Comparison of ENCODE assay signal across 27 cellular contexts in genomic region chr12:108538796-108539195, GRCh38. TPM values are rescaled to one million over a fixed set of nuclear protein-coding genes. Genes with fewer than 3 reads are reported as not detected.
DNase-seq lines count a peak whose midpoint lies in the region; ATAC-seq, FAIRE-seq and TF ChIP-seq lines count a peak whose summit lies in the region.
"Had no signal": no experiment of that assay in that cellular context is flagged by ENCODE, and none has a peak within 500 bp of the region (broad histone marks: within the 10 kb centered on the region; RNA-seq: fewer than 3 reads in every experiment).

No MANE protein-coding gene starts in this region.

- DNase-seq in activated CD4-positive, alpha-beta T cell treated with anti-CD3 and anti-CD28 coated beads, Interleukin-2, amount 10 ng/mL, durations not matched to agents 7 days and 5 days, result no peak
- no peak for DNase-seq in activated CD4-positive, alpha-beta T cell treated with anti-CD3 and anti-CD28 coated beads, Interleukin-2, amount 50 U/mL, for 4 hours
- DNase-seq in GM12891 (ENCODE audit: insufficient read length, low spot score), result no peak
- DNase-seq in effector memory CD8-positive, alpha-beta T cell, result no peak
- DNase-seq in sciatic nerve (ENCODE audit: low spot score), result peak; percentile 36
- DNase-seq in OCI-M2 (lab: John Stamatoyannopoulos, UW; ENCODE audit: unreplicated experiment), result no peak
- no peak for DNase-seq in GDM1 (lab: John Stamatoyannopoulos, UW)
- DNase-seq in cardiac septum (ENCODE audit: low spot score), result no peak
- DNase-seq: 8988T, ACHN, BE2C, Calu3, DMS79 treated with DMSO at 0.1 percent for 48 hours, HCEC 1CT, NCI-H1048, NCI-H1417, NCI-H1694 treated with DMSO at 0.1 percent for 48 hours, NCI-H2081, NCI-H2227 treated with DMSO at 0.1 percent for 48 hours, NCI-H69, SHP77 had no signal

- intact Hi-C loops in sciatic nerve (cut with DNase I), result no loop called here
- intact Hi-C loops in cardiac septum (cut with DNase I), result no loop called here

- peaks cover 13% of the 10 kb centered on the region for H3K4me1 Mint-ChIP-seq in activated CD4-positive, alpha-beta T cell treated with anti-CD3 and anti-CD28 coated beads, Interleukin-2, amount 10 ng/mL, durations not matched to agents 7 days and 5 days
- H3K4me1 Mint-ChIP-seq in effector memory CD8-positive, alpha-beta T cell (ENCODE audit: low read depth in 2 of 2), result peaks cover 6 to 19% of the 10 kb centered on the region in 2 donors

- H3K4me3 Mint-ChIP-seq in activated CD4-positive, alpha-beta T cell treated with anti-CD3 and anti-CD28 coated beads, Interleukin-2, amount 10 ng/mL, durations not matched to agents 7 days and 5 days, result no peak overlapping the region
- no peak overlapping the region for H3K4me3 Mint-ChIP-seq in effector memory CD8-positive, alpha-beta T cell
- H3K4me3 Mint-ChIP-seq: CD14-positive monocyte had no signal

- H3K9me3 Mint-ChIP-seq in activated CD4-positive, alpha-beta T cell treated with anti-CD3 and anti-CD28 coated beads, Interleukin-2, amount 10 ng/mL, durations not matched to agents 7 days and 5 days, result no peaks in the 10 kb centered on the region
- no peaks in the 10 kb centered on the region for H3K9me3 Mint-ChIP-seq in effector memory CD8-positive, alpha-beta T cell
- H3K9me3 Mint-ChIP-seq: CD14-positive monocyte had no signal

- peak; percentile 26 for FAIRE-seq in GM12891 (lab: Jason Lieb, UNC)
- FAIRE-seq: GM19239, H1 had no signal

- no peak for ATAC-seq in effector memory CD8-positive, alpha-beta T cell (replicated peaks)
- no peak for ATAC-seq in sciatic nerve
- ATAC-seq: Panc1 had no signal

- POLR2A ChIA-PET in activated CD4-positive, alpha-beta T cell treated with anti-CD3 and anti-CD28 coated beads, Interleukin-2, amount 10 ng/mL, durations not matched to agents 7 days and 5 days (lab: Charles Lee), result no interaction called here

- no peak for TF ChIP-seq POLR2A in GM12891 (IDR thresholded peaks at IDR 0.05; ENCODE audit: low read depth, low read length)

- peak overlapping the region; percentile 43 for H3K27ac Mint-ChIP-seq in activated CD4-positive, alpha-beta T cell treated with anti-CD3 and anti-CD28 coated beads, Interleukin-2, amount 10 ng/mL, durations not matched to agents 7 days and 5 days
- H3K27ac Mint-ChIP-seq in effector memory CD8-positive, alpha-beta T cell, result peak overlapping the region; percentile 46 to 66

- H3K27me3 Mint-ChIP-seq in activated CD4-positive, alpha-beta T cell treated with anti-CD3 and anti-CD28 coated beads, Interleukin-2, amount 10 ng/mL, durations not matched to agents 7 days and 5 days, result no peaks in the 10 kb centered on the region
- H3K27me3 Mint-ChIP-seq in effector memory CD8-positive, alpha-beta T cell, result no peaks in the 10 kb centered on the region

- peaks cover 61% of the 10 kb centered on the region for H3K36me3 Mint-ChIP-seq in activated CD4-positive, alpha-beta T cell treated with anti-CD3 and anti-CD28 coated beads, Interleukin-2, amount 10 ng/mL, durations not matched to agents 7 days and 5 days (ENCODE audit: low read depth)
- peaks cover 76% of the 10 kb centered on the region for H3K36me3 Mint-ChIP-seq in effector memory CD8-positive, alpha-beta T cell (ENCODE audit: insufficient read depth)

- CTCF ChIA-PET in activated CD4-positive, alpha-beta T cell treated with anti-CD3 and anti-CD28 coated beads, Interleukin-2, amount 10 ng/mL, durations not matched to agents 7 days and 5 days (lab: Charles Lee), result interaction anchor here (2.0 kb wide), 1 partner anchor 10 kb away, joined by 6 read pairs; no protein-coding TSS in a partner anchor

TF ChIP-seq in GM12891, 5 proteins besides CTCF, POLR2A, EP300 and RAD21:
- TF ChIP-seq PAX5 (IDR thresholded peaks at IDR 0.05; ENCODE audit: insufficient read depth, low read length, severe bottlenecking), result no peak
- TF ChIP-seq POLR2AphosphoS5 (IDR thresholded peaks at IDR 0.05; ENCODE audit: low read depth, low read length), result no peak
- TF ChIP-seq POU2F2 (IDR thresholded peaks at IDR 0.05; ENCODE audit: low read depth, low read length), result no peak
- TF ChIP-seq SPI1 (IDR thresholded peaks at IDR 0.05; ENCODE audit: low read depth, low read length), result no peak
- no peak for TF ChIP-seq TAF1 (IDR thresholded peaks at IDR 0.05; ENCODE audit: low read depth, low read length)

RNA-seq across cellular contexts. Expression of gene SART3, which starts 22.2 kb away (rescaled TPM):
- total RNA-seq in activated CD4-positive, alpha-beta T cell treated with anti-CD3 and anti-CD28 coated beads, Interleukin-2, amount 10 ng/mL, durations not matched to agents 7 days and 5 days, result 10 to 100 TPM; 63.0 to 72.6 TPM
- polyA plus RNA-seq in GM12891 (2012; ENCODE audit: low read depth, missing spikeins), result 31.7 TPM
- 56.4 TPM for total RNA-seq in sciatic nerve
- total RNA-seq in cardiac septum, result 29.2 TPM

RNA-seq across cellular contexts. Expression of gene ISCU, which starts 23.6 kb away (rescaled TPM):
- 10 to 100 TPM; 60.8 to 66.0 TPM for total RNA-seq in activated CD4-positive, alpha-beta T cell treated with anti-CD3 and anti-CD28 coated beads, Interleukin-2, amount 10 ng/mL, durations not matched to agents 7 days and 5 days
- 134 TPM for polyA plus RNA-seq in GM12891 (2012; ENCODE audit: low read depth, missing spikeins)
- total RNA-seq in sciatic nerve (132 TPM), cardiac septum (432 TPM)

RNA-seq across cellular contexts. Expression of gene FICD, which starts 23.7 kb away (rescaled TPM):
- total RNA-seq in activated CD4-positive, alpha-beta T cell treated with anti-CD3 and anti-CD28 coated beads, Interleukin-2, amount 10 ng/mL, durations not matched to agents 7 days and 5 days, result 1 to 10 TPM; 5.6 to 6.8 TPM
- 2.8 TPM for polyA plus RNA-seq in GM12891 (2012; ENCODE audit: low read depth, missing spikeins)
- total RNA-seq in sciatic nerve (8.2 TPM), cardiac septum (3.8 TPM)

RNA-seq across cellular contexts. Expression of gene TMEM119, which starts 59.1 kb away (rescaled TPM):
- total RNA-seq in activated CD4-positive, alpha-beta T cell treated with anti-CD3 and anti-CD28 coated beads, Interleukin-2, amount 10 ng/mL, durations not matched to agents 7 days and 5 days, result 1 to 10 TPM; 1.2 to 1.7 TPM
- 0.10 TPM for polyA plus RNA-seq in GM12891 (2012; ENCODE audit: low read depth, missing spikeins)
- total RNA-seq in sciatic nerve (31.1 TPM), cardiac septum (3.4 TPM)
- total RNA-seq: Calu3, HT-29, NCI-H460 had no signal
